ENCODE assay signal across 16 cellular contexts in genomic region chr7:97009753-97010732, GRCh38. TPM values are rescaled to one million over a fixed set of nuclear protein-coding genes. Genes with fewer than 3 reads are reported as not detected.
DNase-seq lines count a peak whose midpoint lies in the region; ATAC-seq and TF ChIP-seq lines count a peak whose summit lies in the region.
"Had no signal": no experiment of that assay in that cellular context is flagged by ENCODE, and none has a peak within 500 bp of the region (broad histone marks: within the 10 kb centered on the region; RNA-seq: fewer than 3 reads in every experiment).

No MANE protein-coding gene starts in this region.

- H3K9me3 ChIP-seq in BLaER1, result peaks cover 38% of the 10 kb centered on the region
- no peaks in the 10 kb centered on the region for H3K9me3 ChIP-seq in HEK293 (ENCODE audit: control insufficient read depth, insufficient read depth, low read depth, low read length)
- no peaks in the 10 kb centered on the region for H3K9me3 ChIP-seq in endodermal cell (ENCODE audit: control insufficient read depth, low read length)
- no peaks in the 10 kb centered on the region for H3K9me3 ChIP-seq in neural progenitor cell (ENCODE audit: low read depth)

- H3K27me3 Mint-ChIP-seq in endodermal cell (ENCODE audit: insufficient read depth), result peaks cover 97% of the 10 kb centered on the region
- peaks cover 87% of the 10 kb centered on the region for H3K27me3 Mint-ChIP-seq in neural progenitor cell (ENCODE audit: insufficient read depth, low read depth)

- H2AFZ ChIP-seq in neural progenitor cell (replicated peaks), result no peak overlapping the region
- H2AFZ ChIP-seq: GM23248 had no signal

- H3K4me3 Mint-ChIP-seq in endodermal cell, result no peak overlapping the region
- H3K4me3 Mint-ChIP-seq in neural progenitor cell, result no peak overlapping the region
- H3K4me3 Mint-ChIP-seq: CD4-positive, alpha-beta memory T cell had no signal

- H3K36me3 Mint-ChIP-seq in endodermal cell (ENCODE audit: low read depth), result no peaks in the 10 kb centered on the region
- no peaks in the 10 kb centered on the region for H3K36me3 Mint-ChIP-seq in neural progenitor cell

- H3K79me2 ChIP-seq in neural progenitor cell (ENCODE audit: low read depth), result no peaks in the 10 kb centered on the region

- H3K4me3 ChIP-seq in BLaER1 (no peak overlapping the region), HEK293 (ENCODE audit: low read depth, low read length) (no peak overlapping the region), endodermal cell (ENCODE audit: low read length) (no peak overlapping the region), neural progenitor cell (no peak overlapping the region)
- H3K4me3 ChIP-seq: A549, GM23248 had no signal

- ATAC-seq in HG03520 (IDR thresholded peaks at IDR 0.05; ENCODE audit: unreplicated experiment), result no peak
- ATAC-seq: A549 had no signal

- no peak overlapping the region for H3K9ac ChIP-seq in BLaER1
- H3K9ac ChIP-seq in endodermal cell (ENCODE audit: extremely low read depth, low read length, poor library complexity, severe bottlenecking), result no peak overlapping the region
- H3K9ac ChIP-seq in neural progenitor cell, result no peak overlapping the region
- H3K9ac ChIP-seq: GM23248 had no signal

- TF ChIP-seq CTCF in HEK293 (tag by site-specific recombination; IDR thresholded peaks at IDR 0.05) (no peak), endodermal cell (conservative IDR thresholded peaks at IDR 0.05) (no peak), neural progenitor cell (IDR thresholded peaks at IDR 0.05) (no peak)

- H3K36me3 ChIP-seq in BLaER1, result no peaks in the 10 kb centered on the region
- H3K36me3 ChIP-seq in HEK293 (ENCODE audit: control insufficient read depth in 2 of 2, insufficient read depth in 1 of 2, low read length in 2 of 2), result peaks cover 15 to 24% of the 10 kb centered on the region in 2 experiments
- no peaks in the 10 kb centered on the region for H3K36me3 ChIP-seq in endodermal cell (ENCODE audit: control insufficient read depth, insufficient read depth, low read length)
- H3K36me3 ChIP-seq in neural progenitor cell, result no peaks in the 10 kb centered on the region

- H3K4me1 ChIP-seq in BLaER1, result peaks cover 7% of the 10 kb centered on the region
- H3K4me1 ChIP-seq in HEK293 (ENCODE audit: control insufficient read depth, insufficient read depth, low read length), result no peaks in the 10 kb centered on the region; the same call in 1 of the 2 replicates
- H3K4me1 ChIP-seq in endodermal cell (ENCODE audit: control insufficient read depth, insufficient read depth, low read length), result no peaks in the 10 kb centered on the region
- peaks cover 12% of the 10 kb centered on the region for H3K4me1 ChIP-seq in neural progenitor cell

- DNase-seq in endodermal cell (peak; percentile 65), neural progenitor cell (ENCODE audit: low spot score) (peak; percentile 58), T-helper 2 cell (no peak), NCI-H526 (lab: John Stamatoyannopoulos, UW) (no peak)
- DNase-seq: CD4-positive, alpha-beta memory T cell; DMS79; GDM1; GM23248; MM.1S; NCI-H1105 treated with DMSO at 0.1 percent for 48 hours; NCI-H2029 treated with DMSO at 0.1 percent for 48 hours; NCI-H524 had no signal

- peaks cover 53% of the 10 kb centered on the region for H3F3A ChIP-seq in neural progenitor cell (ENCODE audit: low read depth)

- H3K27ac ChIP-seq in BLaER1, result no peak overlapping the region
- H3K27ac ChIP-seq in HEK293 (ENCODE audit: extremely low read depth, low read depth, low read length), result no peak overlapping the region
- H3K27ac ChIP-seq in endodermal cell (ENCODE audit: low read depth, low read length), result no peak overlapping the region
- H3K27ac ChIP-seq in neural progenitor cell, result no peak overlapping the region
- H3K27ac ChIP-seq: A549, GM23248 had no signal

- H3K27ac Mint-ChIP-seq in endodermal cell (no peak overlapping the region), neural progenitor cell (no peak overlapping the region)

- POLR2A ChIA-PET in HEK293 (lab: Yijun Ruan, JAX), result no interaction called here

- no peaks in the 10 kb centered on the region for H3K9me3 Mint-ChIP-seq in endodermal cell
- peaks cover 4% of the 10 kb centered on the region for H3K9me3 Mint-ChIP-seq in neural progenitor cell

- H3K27me3 ChIP-seq in BLaER1 (peaks cover 100% of the 10 kb centered on the region), endodermal cell (ENCODE audit: control insufficient read depth, insufficient read depth, low read length, poor library complexity, severe bottlenecking) (peaks cover 92% of the 10 kb centered on the region), neural progenitor cell (peaks cover 100% of the 10 kb centered on the region)

- CTCF ChIA-PET in HEK293 (lab: Yijun Ruan, JAX), result interaction anchor here (0.9 kb wide), 1 partner anchor 14 kb away, joined by 3 read pairs; the partner anchor contains the start of gene DLX5

- H3K4me1 Mint-ChIP-seq in endodermal cell (peaks cover 16% of the 10 kb centered on the region), neural progenitor cell (peaks cover 4% of the 10 kb centered on the region)

- 5 to 9% methylated on average over 9 to 18 of the region's 18 CpGs for WGBS in endodermal cell (ENCODE audit: insufficient coverage in 1 of 2, insufficient read length in 1 of 2), 2 experiments

- H3K4me2 ChIP-seq in BLaER1, result 0 out of 2 replicates have a peak overlapping the region, but pooled peaks have one; percentile 33
- no peak overlapping the region for H3K4me2 ChIP-seq in neural progenitor cell
- H3K4me2 ChIP-seq: A549 had no signal

- H4K20me1 ChIP-seq in BLaER1 (no peaks in the 10 kb centered on the region), neural progenitor cell (ENCODE audit: low read depth) (peaks cover 87% of the 10 kb centered on the region)

TF ChIP-seq in HEK293, 187 proteins besides CTCF, POLR2A, EP300 and RAD21:
- TF ChIP-seq ZBTB20 (tag by site-specific recombination; IDR thresholded peaks at IDR 0.05) (no peak), PRDM1 (tag by site-specific recombination; IDR thresholded peaks at IDR 0.05) (peak; percentile 97), ZNF366 (tag by site-specific recombination; conservative IDR thresholded peaks at IDR 0.05) (peak; percentile 50)
- TF ChIP-seq, protein P1, sequence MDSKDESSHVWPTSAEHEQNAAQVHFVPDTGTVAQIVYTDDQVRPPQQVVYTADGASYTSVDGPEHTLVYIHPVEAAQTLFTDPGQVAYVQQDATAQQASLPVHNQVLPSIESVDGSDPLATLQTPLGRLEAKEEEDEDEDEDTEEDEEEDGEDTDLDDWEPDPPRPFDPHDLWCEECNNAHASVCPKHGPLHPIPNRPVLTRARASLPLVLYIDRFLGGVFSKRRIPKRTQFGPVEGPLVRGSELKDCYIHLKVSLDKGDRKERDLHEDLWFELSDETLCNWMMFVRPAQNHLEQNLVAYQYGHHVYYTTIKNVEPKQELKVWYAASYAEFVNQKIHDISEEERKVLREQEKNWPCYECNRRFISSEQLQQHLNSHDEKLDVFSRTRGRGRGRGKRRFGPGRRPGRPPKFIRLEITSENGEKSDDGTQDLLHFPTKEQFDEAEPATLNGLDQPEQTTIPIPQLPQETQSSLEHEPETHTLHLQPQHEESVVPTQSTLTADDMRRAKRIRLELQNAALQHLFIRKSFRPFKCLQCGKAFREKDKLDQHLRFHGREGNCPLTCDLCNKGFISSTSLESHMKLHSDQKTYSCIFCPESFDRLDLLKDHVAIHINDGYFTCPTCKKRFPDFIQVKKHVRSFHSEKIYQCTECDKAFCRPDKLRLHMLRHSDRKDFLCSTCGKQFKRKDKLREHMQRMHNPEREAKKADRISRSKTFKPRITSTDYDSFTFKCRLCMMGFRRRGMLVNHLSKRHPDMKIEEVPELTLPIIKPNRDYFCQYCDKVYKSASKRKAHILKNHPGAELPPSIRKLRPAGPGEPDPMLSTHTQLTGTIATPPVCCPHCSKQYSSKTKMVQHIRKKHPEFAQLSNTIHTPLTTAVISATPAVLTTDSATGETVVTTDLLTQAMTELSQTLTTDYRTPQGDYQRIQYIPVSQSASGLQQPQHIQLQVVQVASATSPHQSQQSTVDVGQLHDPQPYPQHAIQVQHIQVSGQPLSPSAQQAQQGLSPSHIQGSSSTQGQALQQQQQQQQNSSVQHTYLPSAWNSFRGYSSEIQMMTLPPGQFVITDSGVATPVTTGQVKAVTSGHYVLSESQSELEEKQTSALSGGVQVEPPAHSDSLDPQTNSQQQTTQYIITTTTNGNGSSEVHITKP (tag by site-specific recombination; IDR thresholded peaks at IDR 0.05), result no peak
- TF ChIP-seq, protein P2, sequence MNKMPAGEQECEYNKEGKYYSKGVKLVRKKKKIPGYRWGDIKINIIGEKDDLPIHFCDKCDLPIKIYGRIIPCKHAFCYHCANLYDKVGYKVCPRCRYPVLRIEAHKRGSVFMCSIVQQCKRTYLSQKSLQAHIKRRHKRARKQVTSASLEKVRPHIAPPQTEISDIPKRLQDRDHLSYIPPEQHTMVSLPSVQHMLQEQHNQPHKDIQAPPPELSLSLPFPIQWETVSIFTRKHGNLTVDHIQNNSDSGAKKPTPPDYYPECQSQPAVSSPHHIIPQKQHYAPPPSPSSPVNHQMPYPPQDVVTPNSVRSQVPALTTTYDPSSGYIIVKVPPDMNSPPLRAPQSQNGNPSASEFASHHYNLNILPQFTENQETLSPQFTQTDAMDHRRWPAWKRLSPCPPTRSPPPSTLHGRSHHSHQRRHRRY (tag by site-specific recombination; IDR thresholded peaks at IDR 0.05), result no peak

RNA-seq across cellular contexts. Expression of gene DLX6, which starts 4.7 kb away (rescaled TPM):
- total RNA-seq in endodermal cell, result not detected
- polyA plus RNA-seq in endodermal cell (2013, experiment 1 of 2), result 0.50 TPM
- polyA plus RNA-seq in endodermal cell (2013, experiment 2 of 2), result 0.66 TPM
- 0.19 TPM in 1 of 2 replicates, not detected in the other for total RNA-seq in neural progenitor cell (ENCODE audit: low replicate concordance)
- total RNA-seq: CD4-positive, alpha-beta memory T cell; GM23248 had no signal
- polyA plus RNA-seq: A549; CD4-positive, alpha-beta memory T cell; GM23248 had no signal

RNA-seq across cellular contexts. Expression of gene DLX5, which starts 14.6 kb away (rescaled TPM):
- total RNA-seq in endodermal cell (not detected), neural progenitor cell (ENCODE audit: low replicate concordance) (not detected in 2 replicates)
- polyA plus RNA-seq in endodermal cell (2013, experiment 1 of 2), result 1.7 TPM
- 1.7 TPM for polyA plus RNA-seq in endodermal cell (2013, experiment 2 of 2)
- total RNA-seq: CD4-positive, alpha-beta memory T cell; GM23248 had no signal
- polyA plus RNA-seq: A549; CD4-positive, alpha-beta memory T cell; GM23248 had no signal

Comparison
In these comparisons a context has a peak if more than half of its experiments do, and no peak if none do; other contexts are left out.
1. DNase-seq: peak in endodermal cell (single experiment) and neural progenitor cell (single experiment); none in T-helper 2 cell (0 of 5) and NCI-H526 (0 of 2).